1 cellular context compared by ENCODE assay signal in genomic region chr17:2730764-2731353, GRCh38.
TF ChIP-seq lines count a peak whose summit lies in the region.

No MANE protein-coding gene starts in this region.

TF ChIP-seq in IMR-90, 13 proteins besides CTCF, POLR2A, EP300 and RAD21:
- TF ChIP-seq FOS (IDR thresholded peaks at IDR 0.05; ENCODE audit: low read depth, low read length) (no peak), RFX5 (IDR thresholded peaks at IDR 0.05; ENCODE audit: low read depth, low read length) (no peak), BHLHE40 (IDR thresholded peaks at IDR 0.05; ENCODE audit: low read depth, low read length) (no peak), CEBPB (IDR thresholded peaks at IDR 0.05; ENCODE audit: low read depth, low read length) (no peak), NFE2L2 (IDR thresholded peaks at IDR 0.05; ENCODE audit: low read depth, low read length) (no peak)
TF ChIP-seq in IMR-90: peak in this region for 0.
